ENCODE assay signal across 8 cellular contexts in genomic region chr9:91162784-91163440, GRCh38.
A peak's percentile ranks its signal among the peaks of the same experiment; 100 is the strongest.
DNase-seq lines count a peak whose midpoint lies in the region; ATAC-seq and TF ChIP-seq lines count a peak whose summit lies in the region.

No MANE protein-coding gene starts in this region.

- 71% methylated on average over 16 of the region's 16 CpGs for WGBS in suprapubic skin

- peaks cover 32 to 36% (median 34%) of the 10 kb centered on the region in 3 donors for H3K4me1 Mint-ChIP-seq in IgD-negative memory B cell
- H3K4me1 Mint-ChIP-seq in activated T-helper 17 cell treated with anti-CD3 and anti-CD28 coated beads, Interleukin-2, amount 50 U/mL, for 72 hours = peaks cover 32% of the 10 kb centered on the region

- H3K27ac ChIP-seq in suprapubic skin = peak overlapping the region; percentile 36

- H3K4me3 ChIP-seq in suprapubic skin = peak overlapping the region; percentile 6

- TF ChIP-seq CTCF in suprapubic skin (IDR thresholded peaks at IDR 0.05) = no peak

- no peaks in the 10 kb centered on the region for H3K9me3 Mint-ChIP-seq in IgD-negative memory B cell
- no peaks in the 10 kb centered on the region for H3K9me3 Mint-ChIP-seq in activated T-helper 17 cell treated with anti-CD3 and anti-CD28 coated beads, Interleukin-2, amount 50 U/mL, for 72 hours

- peaks cover 30% of the 10 kb centered on the region for H3K4me1 ChIP-seq in suprapubic skin

- peak; percentile 86 for ATAC-seq in GM21390 (IDR thresholded peaks at IDR 0.05; ENCODE audit: unreplicated experiment)
- ATAC-seq in activated T-helper 17 cell treated with anti-CD3 and anti-CD28 coated beads, Interleukin-2, amount 50 U/mL, for 72 hours (replicated peaks) = peak; percentile 68

- H3K4me3 Mint-ChIP-seq in IgD-negative memory B cell = peak overlapping the region in 3 of 4 donors; percentile 30 to 90 (median 73)
- H3K4me3 Mint-ChIP-seq in activated T-helper 17 cell treated with anti-CD3 and anti-CD28 coated beads, Interleukin-2, amount 50 U/mL, for 72 hours = peak overlapping the region; percentile 86

- no peak for TF ChIP-seq POLR2A in suprapubic skin (IDR thresholded peaks at IDR 0.05)

- H3K36me3 Mint-ChIP-seq in IgD-negative memory B cell = peaks cover 1% of the 10 kb centered on the region
- peaks cover 12% of the 10 kb centered on the region for H3K36me3 Mint-ChIP-seq in activated T-helper 17 cell treated with anti-CD3 and anti-CD28 coated beads, Interleukin-2, amount 50 U/mL, for 72 hours (ENCODE audit: low read depth)

- H3K9me3 ChIP-seq in suprapubic skin = no peaks in the 10 kb centered on the region

- DNase-seq in GF-D8 (lab: John Stamatoyannopoulos, UW) = peak; percentile 61
- DNase-seq in iris pigment epithelial cell (ENCODE audit: low read depth) = peak; percentile 38
- DNase-seq in suprapubic skin (ENCODE audit: low spot score in 2 of 2) = no peak
- DNase-seq in NCI-H2171 treated with DMSO at 0.1 percent for 48 hours (lab: John Stamatoyannopoulos, UW) = no peak
- DNase-seq in COR-L47 (lab: John Stamatoyannopoulos, UW) = no peak

- no peaks in the 10 kb centered on the region for H3K36me3 ChIP-seq in suprapubic skin

- no peak for TF ChIP-seq EP300 in suprapubic skin (IDR thresholded peaks at IDR 0.05)

- peak overlapping the region; percentile 20 to 94 (median 87) for H3K27ac Mint-ChIP-seq in IgD-negative memory B cell
- H3K27ac Mint-ChIP-seq in activated T-helper 17 cell treated with anti-CD3 and anti-CD28 coated beads, Interleukin-2, amount 50 U/mL, for 72 hours = peak overlapping the region; percentile 98

- H3K27me3 Mint-ChIP-seq in IgD-negative memory B cell = no peaks in the 10 kb centered on the region
- no peaks in the 10 kb centered on the region for H3K27me3 Mint-ChIP-seq in activated T-helper 17 cell treated with anti-CD3 and anti-CD28 coated beads, Interleukin-2, amount 50 U/mL, for 72 hours

- H3K27me3 ChIP-seq in suprapubic skin = no peaks in the 10 kb centered on the region

Comparison
In these comparisons a context has a peak if more than half of its experiments do, and no peak if none do; other contexts are left out.
1. DNase-seq: peak in GF-D8 (single experiment) and iris pigment epithelial cell (single experiment); none in suprapubic skin (0 of 2), NCI-H2171 treated with DMSO at 0.1 percent for 48 hours (single experiment) and COR-L47 (single experiment).